8 cellular contexts compared by ENCODE assay signal in genomic region chr11:96464695-96465307, GRCh38.
DNase-seq lines count a peak whose midpoint lies in the region; ATAC-seq and TF ChIP-seq lines count a peak whose summit lies in the region.

No MANE protein-coding gene starts in this region.

- no peak for TF ChIP-seq POLR2A in ovary (IDR thresholded peaks at IDR 0.05)

- no peaks in the 10 kb centered on the region for H3K9me3 Mint-ChIP-seq in CD8-positive, alpha-beta memory T cell
- H3K9me3 Mint-ChIP-seq in T-cell = no peaks in the 10 kb centered on the region

- CTCF ChIA-PET in CD8-positive, alpha-beta memory T cell (lab: Charles Lee) = interaction anchor here (0.6 to 3.4 kb wide), 10 partner anchors 8 to 1724 kb away, joined by 3 to 17 read pairs (median 3); no protein-coding TSS in a partner anchor
- CTCF ChIA-PET in T-cell (lab: Charles Lee) = interaction anchor here (0.6 to 2.2 kb wide), 18 partner anchors 9 to 1825 kb away, joined by 3 to 7 read pairs (median 4); partner anchors contain the start of genes CWC15 (in 1 of the 2) and KDM4D (in 1 of the 2)

- no peak overlapping the region for H3K27ac Mint-ChIP-seq in CD8-positive, alpha-beta memory T cell
- H3K27ac Mint-ChIP-seq in T-cell = no peak overlapping the region

- H3K4me1 ChIP-seq in CD8-positive, alpha-beta memory T cell (ENCODE audit: insufficient read depth, low read length) = no peaks in the 10 kb centered on the region
- H3K4me1 ChIP-seq in ovary (ENCODE audit: insufficient read depth) = no peaks in the 10 kb centered on the region

- H3K36me3 Mint-ChIP-seq in CD8-positive, alpha-beta memory T cell = no peaks in the 10 kb centered on the region
- no peaks in the 10 kb centered on the region for H3K36me3 Mint-ChIP-seq in T-cell

- POLR2A ChIA-PET in CD8-positive, alpha-beta memory T cell (lab: Charles Lee) = no interaction called here
- POLR2A ChIA-PET in T-cell (lab: Charles Lee) = no interaction called here

- H3K4me3 Mint-ChIP-seq in CD8-positive, alpha-beta memory T cell = peak overlapping the region in 5 of 7 donors; percentile 13 to 73 (median 63)
- H3K4me3 Mint-ChIP-seq in T-cell = peak overlapping the region in 1 of 3 donors; percentile 56

- no peaks in the 10 kb centered on the region for H3K9me3 ChIP-seq in CD8-positive, alpha-beta memory T cell (ENCODE audit: low read length)
- no peaks in the 10 kb centered on the region for H3K9me3 ChIP-seq in ovary

- peaks cover 2 to 10% (median 8%) of the 10 kb centered on the region in 3 donors for H3K4me1 Mint-ChIP-seq in CD8-positive, alpha-beta memory T cell
- peaks cover 6 to 8% (median 6%) of the 10 kb centered on the region in 3 donors for H3K4me1 Mint-ChIP-seq in T-cell

- TF ChIP-seq EP300 in ovary (IDR thresholded peaks at IDR 0.05) = no peak

- H3K27me3 ChIP-seq in CD8-positive, alpha-beta memory T cell (ENCODE audit: insufficient read depth, low read length, poor library complexity, severe bottlenecking) = no peaks in the 10 kb centered on the region
- no peaks in the 10 kb centered on the region for H3K27me3 ChIP-seq in ovary

- 8 to 11% (median 8%) methylated on average over 7 of the region's 7 CpGs for WGBS in ovary, 3 donors

- H3K27me3 Mint-ChIP-seq in CD8-positive, alpha-beta memory T cell = peaks cover 8 to 15% of the 10 kb centered on the region in 2 donors
- H3K27me3 Mint-ChIP-seq in T-cell = peaks cover 5% of the 10 kb centered on the region in 2 donors

- peak in 2 of 5 donors; percentile 35 to 46 for DNase-seq in CD8-positive, alpha-beta memory T cell
- peak; percentile 21 to 39 for DNase-seq in NCI-H187 (lab: John Stamatoyannopoulos, UW)
- DNase-seq in T-cell = peak in 1 of 34 experiments; percentile 4
- DNase-seq in fibroblast of the aortic adventitia (ENCODE audit: low read depth) = peak; percentile 84
- no peak for DNase-seq in ovary
- DNase-seq in activated effector memory CD4-positive, alpha-beta T cell treated with Interleukin-2 at 50 U/mL for 16 hours = no peak

- peak; percentile 69 for TF ChIP-seq CTCF in fibroblast of the aortic adventitia (IDR thresholded peaks at IDR 0.05; ENCODE audit: insufficient read depth, low read length)
- TF ChIP-seq CTCF in ovary (IDR thresholded peaks at IDR 0.05) = peak; percentile 17 to 39 (median 37)

- intact Hi-C loops in ovary (cut with DNase I) = no loop called here

- no peaks in the 10 kb centered on the region for H3K36me3 ChIP-seq in CD8-positive, alpha-beta memory T cell (ENCODE audit: insufficient read depth, low read length)
- H3K36me3 ChIP-seq in ovary = no peaks in the 10 kb centered on the region

- H3K4me3 ChIP-seq in CD8-positive, alpha-beta memory T cell (ENCODE audit: low read length) = peak overlapping the region; percentile 16
- H3K4me3 ChIP-seq in fibroblast of the aortic adventitia (ENCODE audit: low read depth, low read length) = no peak overlapping the region
- H3K4me3 ChIP-seq in ovary = no peak overlapping the region

- no peak overlapping the region for H3K27ac ChIP-seq in CD8-positive, alpha-beta memory T cell (ENCODE audit: low read depth, low read length)
- H3K27ac ChIP-seq in ovary = no peak overlapping the region

- ATAC-seq in GM18868 (IDR thresholded peaks at IDR 0.05; ENCODE audit: unreplicated experiment) (peak; percentile 85), HG03045 (IDR thresholded peaks at IDR 0.05; ENCODE audit: unreplicated experiment) (peak; percentile 63), T-cell (replicated peaks in 1 of 4) (peak; percentile 50 to 79 (median 71))

Comparison
In these comparisons a context has a peak if more than half of its experiments do, and no peak if none do; other contexts are left out.
1. DNase-seq: peak in NCI-H187 (2 of 2) and fibroblast of the aortic adventitia (single experiment); none in ovary (0 of 5) and activated effector memory CD4-positive, alpha-beta T cell treated with Interleukin-2 at 50 U/mL for 16 hours (single experiment).
2. Peak in every context shown above with its lines, with median percentiles within 50 percentile points of each other: ATAC-seq.